ENCODE assay signal across 11 cellular contexts in genomic region chr7:103748680-103749079, GRCh38.
"Had no signal": no experiment of that assay in that cellular context is flagged by ENCODE, and none has a peak within 500 bp of the region (broad histone marks: within the 10 kb centered on the region; RNA-seq: fewer than 3 reads in every experiment).

No MANE protein-coding gene starts in this region.

- H3K4me3 Mint-ChIP-seq: GM23338, H9, HFFc6 had no signal

- DNase-seq: GM23248, GOT3, H7, H9, HCEC 1CT, HFFc6 had no signal

- H3K4me3 ChIP-seq: GM23248, GM23338, HAP-1 had no signal

- H3K4me2 ChIP-seq: GM23338 had no signal

- H2AFZ ChIP-seq: GM23248, GM23338 had no signal

- H3K36me3 ChIP-seq: HAP-1 had no signal

- H3K27ac ChIP-seq: GM23248 had no signal

- H3K9me3 ChIP-seq: HAP-1 had no signal

- ATAC-seq: GM23338, HCT116 had no signal

- H3K9me3 Mint-ChIP-seq: GM23338, H9, HFFc6 had no signal

- H3K27ac Mint-ChIP-seq: GM23338, H9, HFFc6 had no signal

- H3K4me1 ChIP-seq: HAP-1 had no signal

- FAIRE-seq: H1, H54 had no signal

- H3K9ac ChIP-seq: GM23248 had no signal
